In the genomic region with DNA sequence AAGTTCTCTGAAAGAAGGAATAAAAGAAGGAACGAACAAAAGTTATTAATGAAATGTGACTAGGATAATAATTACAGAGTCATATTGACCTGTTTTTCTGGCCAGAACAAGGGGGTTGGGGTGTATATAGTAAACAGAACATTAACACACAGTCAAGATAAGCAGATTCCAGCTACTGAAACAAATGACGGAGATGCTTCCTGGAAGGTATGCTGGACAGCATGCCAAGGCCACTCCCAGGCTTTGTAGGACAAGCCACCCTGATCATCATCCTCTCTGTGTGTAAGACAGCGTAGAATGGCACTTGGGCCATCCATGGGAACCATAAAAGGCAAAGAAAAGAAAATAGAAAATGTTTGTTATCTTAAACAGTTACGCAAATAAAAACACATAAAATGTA, we compare ENCODE assay signal across 30 cellular contexts.
DNase-seq lines count a peak whose midpoint lies in the region; ATAC-seq and TF ChIP-seq lines count a peak whose summit lies in the region.
"Had no signal": no experiment of that assay in that cellular context is flagged by ENCODE, and none has a peak within 500 bp of the region (broad histone marks: within the 10 kb centered on the region; RNA-seq: fewer than 3 reads in every experiment).

No MANE protein-coding gene starts in this region.

- no peak overlapping the region for H2BK5ac ChIP-seq in trophoblast cell (ENCODE audit: low read depth, low read length, poor library complexity)

- H3K9me3 Mint-ChIP-seq in immature natural killer cell (no peaks in the 10 kb centered on the region), type B pancreatic cell (peaks cover 4% of the 10 kb centered on the region)
- H3K9me3 Mint-ChIP-seq: CD4-positive, alpha-beta T cell; dendritic cell treated with granulocyte-macrophage colony-stimulating factor and Interleukin-4, amounts not matched to agents 40 ng/mL and 50 ng/mL, for 4 days; endodermal cell; GM23338; mesothelial cell of epicardium; T-cell had no signal

- H3K27ac Mint-ChIP-seq in immature natural killer cell (peak overlapping the region; percentile 56 to 85 (median 77)), type B pancreatic cell (no peak overlapping the region)
- H3K27ac Mint-ChIP-seq: CD4-positive, alpha-beta T cell; dendritic cell treated with granulocyte-macrophage colony-stimulating factor and Interleukin-4, amounts not matched to agents 40 ng/mL and 50 ng/mL, for 4 days; GM23338; mesothelial cell of epicardium; naive thymus-derived CD4-positive, alpha-beta T cell had no signal

- H3K36me3 Mint-ChIP-seq in immature natural killer cell = peaks cover 8 to 40% (median 26%) of the 10 kb centered on the region in 3 donors
- H3K36me3 Mint-ChIP-seq in type B pancreatic cell = peaks cover 20% of the 10 kb centered on the region
- H3K36me3 Mint-ChIP-seq: mesothelial cell of epicardium had no signal

- H4K8ac ChIP-seq in trophoblast cell (ENCODE audit: low read depth, low read length) = no peak overlapping the region

- H3K4me3 Mint-ChIP-seq in immature natural killer cell = no peak overlapping the region
- H3K4me3 Mint-ChIP-seq in type B pancreatic cell = no peak overlapping the region
- H3K4me3 Mint-ChIP-seq: CD4-positive, alpha-beta T cell; dendritic cell treated with granulocyte-macrophage colony-stimulating factor and Interleukin-4, amounts not matched to agents 40 ng/mL and 50 ng/mL, for 4 days; endodermal cell; GM23338; mesothelial cell of epicardium; naive thymus-derived CD4-positive, alpha-beta T cell; T-cell had no signal

- no peak overlapping the region for H2BK12ac ChIP-seq in trophoblast cell (ENCODE audit: low read length)

- H3K79me1 ChIP-seq in trophoblast cell (ENCODE audit: low read length) = no peaks in the 10 kb centered on the region

- no peaks in the 10 kb centered on the region for H3K4me1 ChIP-seq in trophoblast cell (ENCODE audit: control insufficient read depth in 1 of 2, insufficient read depth in 2 of 2, low read length in 2 of 2)

- H4K91ac ChIP-seq in trophoblast cell (ENCODE audit: low read depth, low read length) = no peak overlapping the region

- H3K4me1 Mint-ChIP-seq in immature natural killer cell (peaks cover 97 to 100% of the 10 kb centered on the region in 2 donors), type B pancreatic cell (ENCODE audit: unreplicated experiment) (peaks cover 50% of the 10 kb centered on the region)

- ATAC-seq in left ventricle myocardium superior (peak; percentile 16), GM18502 (IDR thresholded peaks at IDR 0.05; ENCODE audit: poor library complexity, unreplicated experiment) (no peak), GM18498 (IDR thresholded peaks at IDR 0.05; ENCODE audit: unreplicated experiment) (no peak)
- ATAC-seq: esophagus mucosa; gastrocnemius medialis; left lung; naive thymus-derived CD4-positive, alpha-beta T cell; T-cell had no signal

- TF ChIP-seq CTCF in type B pancreatic cell (conservative IDR thresholded peaks at IDR 0.05) = no peak

- H3K27me3 ChIP-seq in trophoblast cell (ENCODE audit: insufficient read depth, low read length) = no peaks in the 10 kb centered on the region
- H3K27me3 ChIP-seq: gastrocnemius medialis, left lung had no signal

- H3K36me3 ChIP-seq in trophoblast cell (ENCODE audit: control insufficient read depth in 1 of 2, insufficient read depth in 2 of 2, low read length in 2 of 2) = no peaks in the 10 kb centered on the region
- H3K36me3 ChIP-seq: gastrocnemius medialis, left lung had no signal

- no CpG with 5 or more reads among the region's 4 CpGs for WGBS in trophoblast cell (ENCODE audit: extremely low coverage, insufficient coverage, insufficient read length)

- H3K23ac ChIP-seq in trophoblast cell (ENCODE audit: low read length) = no peak overlapping the region

- no peak overlapping the region for H3K4me2 ChIP-seq in trophoblast cell (ENCODE audit: low read length)
- H3K4me2 ChIP-seq: GM23338 had no signal

- DNase-seq in left ventricle myocardium superior (no peak), cardiac septum (ENCODE audit: low spot score) (no peak), immature natural killer cell (no peak), trophoblast cell (peak; percentile 92 to 97), cerebellar cortex (ENCODE audit: low spot score) (no peak), type B pancreatic cell (ENCODE audit: extremely low spot score, unreplicated experiment) (no peak)
- DNase-seq: activated CD4-positive, alpha-beta T cell treated with anti-CD3 and anti-CD28 coated beads, Interleukin-2, amount 50 U/mL, for 4 hours; activated CD4-positive, CD25-positive, alpha-beta regulatory T cell; activated naive CD4-positive, alpha-beta T cell treated with Interleukin-2 at 50 U/mL for 16 hours; anterior cingulate cortex; CD4-positive, alpha-beta T cell; DMS 273 treated with DMSO at 0.1 percent for 48 hours; endodermal cell; gastrocnemius medialis; hypothalamus; left lung; naive thymus-derived CD4-positive, alpha-beta T cell; NCI-H1105 treated with DMSO at 0.1 percent for 48 hours; NCI-H1930; NCI-H226; NCI-H774; stimulated activated CD4-positive, alpha-beta T cell treated with anti-CD3 and anti-CD28 coated beads, Interleukin-2, amount 100 ng/mL, for 48 hours; substantia nigra; T-cell had no signal

- H3K9ac ChIP-seq in trophoblast cell (ENCODE audit: low read length) = no peak overlapping the region

- H2AFZ ChIP-seq in trophoblast cell (ENCODE audit: insufficient read depth, low read length, poor library complexity) = no peak overlapping the region
- H2AFZ ChIP-seq: GM23338 had no signal

- H2AK5ac ChIP-seq in trophoblast cell (ENCODE audit: low read length) = no peak overlapping the region

- H3K27me3 Mint-ChIP-seq in immature natural killer cell (ENCODE audit: low read depth in 3 of 3) = peaks cover 1 to 26% (median 10%) of the 10 kb centered on the region in 3 donors
- H3K27me3 Mint-ChIP-seq in type B pancreatic cell = no peaks in the 10 kb centered on the region
- H3K27me3 Mint-ChIP-seq: CD4-positive, alpha-beta T cell; dendritic cell treated with granulocyte-macrophage colony-stimulating factor and Interleukin-4, amounts not matched to agents 40 ng/mL and 50 ng/mL, for 4 days; T-cell had no signal

- H3K9me3 ChIP-seq in trophoblast cell (ENCODE audit: insufficient read depth, low read depth, low read length) = no peaks in the 10 kb centered on the region
- H3K9me3 ChIP-seq: gastrocnemius medialis, left lung had no signal

- no peak overlapping the region for H3K4ac ChIP-seq in trophoblast cell (ENCODE audit: low read depth, low read length)

- no peaks in the 10 kb centered on the region for H3K79me2 ChIP-seq in trophoblast cell (ENCODE audit: control insufficient read depth, insufficient read depth, low read length, poor library complexity)

- no peak overlapping the region for H4K12ac ChIP-seq in trophoblast cell (ENCODE audit: low read depth, low read length)

- intact Hi-C loops in left ventricle myocardium superior (cut with micrococcal nuclease) = no loop called here
- intact Hi-C loops in cardiac septum (cut with DNase I) = no loop called here

- no peak overlapping the region for H3K4me3 ChIP-seq in trophoblast cell (ENCODE audit: low read depth, low read length)
- H3K4me3 ChIP-seq: gastrocnemius medialis, GM23338, left lung had no signal

- H3K14ac ChIP-seq in trophoblast cell (ENCODE audit: low read length) = no peak overlapping the region

- H2BK120ac ChIP-seq in trophoblast cell (ENCODE audit: insufficient read depth, low read length, poor library complexity) = no peak overlapping the region

- H3K27ac ChIP-seq in trophoblast cell (ENCODE audit: low read depth, low read length) = no peak overlapping the region

- no peak overlapping the region for H3K18ac ChIP-seq in trophoblast cell (ENCODE audit: low read length)

Comparison
In these comparisons a context has a peak if more than half of its experiments do, and no peak if none do; other contexts are left out.
1. DNase-seq: peak in trophoblast cell (2 of 2); none in left ventricle myocardium superior (single experiment), cardiac septum (single experiment), immature natural killer cell (0 of 3), cerebellar cortex (single experiment) and type B pancreatic cell (single experiment).